In the genomic region with DNA sequence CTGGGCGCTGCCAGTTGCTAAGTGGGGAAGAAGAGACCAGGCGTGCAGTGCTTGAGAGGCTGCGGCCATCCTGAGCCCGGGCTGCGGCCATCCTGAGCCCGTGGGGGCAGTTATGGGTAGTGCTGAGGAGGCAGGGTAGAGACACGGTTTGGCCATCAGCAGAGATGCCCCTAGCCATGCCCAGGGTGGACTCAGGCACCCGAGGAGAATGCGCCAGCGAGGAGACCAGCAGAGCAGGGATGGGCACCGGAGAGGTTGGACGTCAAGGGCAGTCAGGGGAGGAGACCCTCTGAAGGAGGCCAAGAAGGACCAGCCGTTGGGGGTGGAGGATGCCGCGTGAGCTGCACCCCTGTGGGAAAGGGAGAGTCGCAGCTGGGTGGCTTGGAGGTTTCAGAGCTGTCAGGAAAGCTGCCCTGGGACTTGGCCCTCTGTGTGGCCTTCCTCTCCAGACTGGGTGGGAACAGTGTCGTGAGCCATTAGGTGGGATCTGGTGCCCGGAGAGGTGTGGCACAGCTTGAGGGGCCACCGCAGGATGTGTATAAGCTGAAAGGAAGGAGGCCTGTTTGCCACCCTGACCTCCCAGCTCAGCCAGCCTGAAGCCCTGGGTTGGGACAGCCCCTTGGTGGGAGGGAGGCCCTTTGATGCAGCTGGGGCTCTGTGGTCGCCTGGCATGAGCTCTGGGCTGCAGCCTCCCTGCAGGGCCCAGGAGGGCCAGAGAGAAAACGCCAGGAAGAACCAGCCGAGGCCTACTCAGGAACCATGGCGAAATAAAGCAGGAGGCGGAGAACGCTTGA, we compare ENCODE assay signal across 13 cellular contexts. TPM values are rescaled to one million over a fixed set of nuclear protein-coding genes. Genes with fewer than 3 reads are reported as not detected.
DNase-seq lines count a peak whose midpoint lies in the region; ATAC-seq and TF ChIP-seq lines count a peak whose summit lies in the region.
"Had no signal": no experiment of that assay in that cellular context is flagged by ENCODE, and none has a peak within 500 bp of the region (broad histone marks: within the 10 kb centered on the region; RNA-seq: fewer than 3 reads in every experiment).

No MANE protein-coding gene starts in this region.

- H3K27me3 ChIP-seq in BLaER1 (no peaks in the 10 kb centered on the region), SJCRH30 (no peaks in the 10 kb centered on the region), neural progenitor cell (no peaks in the 10 kb centered on the region), Peyer's patch (no peaks in the 10 kb centered on the region)

- H2AFZ ChIP-seq in neural progenitor cell (replicated peaks): no peak overlapping the region

- no peak overlapping the region for H3K4me3 ChIP-seq in BLaER1
- no peak overlapping the region for H3K4me3 ChIP-seq in SJCRH30
- H3K4me3 ChIP-seq in neural progenitor cell: no peak overlapping the region
- H3K4me3 ChIP-seq in Peyer's patch: no peak overlapping the region
- H3K4me3 ChIP-seq: A549 had no signal

- H3K9me3 ChIP-seq in BLaER1 (no peaks in the 10 kb centered on the region), SJCRH30 (replicated peaks) (no peaks in the 10 kb centered on the region), neural progenitor cell (ENCODE audit: low read depth) (no peaks in the 10 kb centered on the region), Peyer's patch (no peaks in the 10 kb centered on the region)
- H3K9me3 ChIP-seq: A549 had no signal

- no peaks in the 10 kb centered on the region for H3K36me3 Mint-ChIP-seq in glutamatergic neuron (ENCODE audit: unreplicated experiment)
- peaks cover 37% of the 10 kb centered on the region for H3K36me3 Mint-ChIP-seq in neural progenitor cell

- peaks cover 100% of the 10 kb centered on the region for H3K79me2 ChIP-seq in neural progenitor cell (ENCODE audit: low read depth)

- TF ChIP-seq CTCF in glutamatergic neuron (IDR thresholded peaks at IDR 0.05; ENCODE audit: partially characterized antibody, unreplicated experiment) (no peak), neural progenitor cell (IDR thresholded peaks at IDR 0.05) (no peak), Peyer's patch (IDR thresholded peaks at IDR 0.05) (no peak)

- peak overlapping the region; percentile 62 for H3K27ac Mint-ChIP-seq in glutamatergic neuron (ENCODE audit: unreplicated experiment)
- peak overlapping the region; percentile 85 for H3K27ac Mint-ChIP-seq in neural progenitor cell
- H3K27ac Mint-ChIP-seq: activated naive CD4-positive, alpha-beta T cell treated with anti-CD3 and anti-CD28 coated beads for 36 hours had no signal

- H3K4me1 ChIP-seq in BLaER1 (peaks cover 17% of the 10 kb centered on the region), SJCRH30 (peaks cover 62% of the 10 kb centered on the region), neural progenitor cell (peaks cover 38% of the 10 kb centered on the region), Peyer's patch (peaks cover 0 to 51% (median 0%) of the 10 kb centered on the region in 4 donors)

- DNase-seq in SJCRH30 (peak in 1 of 2 experiments; percentile 37), glutamatergic neuron (no peak), neural progenitor cell (ENCODE audit: low spot score) (no peak), HUDEP-2 (lab: John Stamatoyannopoulos, UW; ENCODE audit: unreplicated experiment in 76 of 76) (no peak), Peyer's patch (no peak), erythroblast (lab: John Stamatoyannopoulos, UW) (no peak)
- DNase-seq: activated naive CD4-positive, alpha-beta T cell treated with anti-CD3 and anti-CD28 coated beads for 36 hours; retina; stimulated activated CD4-positive, alpha-beta T cell treated with anti-CD3 and anti-CD28 coated beads, Interleukin-1b, Interleukin-23, amount 100 ng/mL, for 48 hours; stimulated activated CD8-positive, alpha-beta memory T cell treated with anti-CD3 and anti-CD28 coated beads, Interleukin-4, amount 100 ng/mL, for 48 hours had no signal

- H3K4me1 Mint-ChIP-seq in glutamatergic neuron (ENCODE audit: low read depth, unreplicated experiment) (peaks cover 60% of the 10 kb centered on the region), neural progenitor cell (peaks cover 66% of the 10 kb centered on the region)

- H3K4me2 ChIP-seq in BLaER1 (peak overlapping the region; percentile 57), neural progenitor cell (no peak overlapping the region)
- H3K4me2 ChIP-seq: A549 had no signal

- H3K4me3 Mint-ChIP-seq in glutamatergic neuron (ENCODE audit: unreplicated experiment) (peak overlapping the region; percentile 40), neural progenitor cell (peak overlapping the region; percentile 5)
- H3K4me3 Mint-ChIP-seq: activated naive CD4-positive, alpha-beta T cell treated with anti-CD3 and anti-CD28 coated beads for 36 hours had no signal

- TF ChIP-seq POLR2A in Peyer's patch (IDR thresholded peaks at IDR 0.05): no peak
- no peak for TF ChIP-seq POLR2A in erythroblast (IDR thresholded peaks at IDR 0.05; ENCODE audit: low read length)

- no peak for ATAC-seq in GM19351 (IDR thresholded peaks at IDR 0.05; ENCODE audit: unreplicated experiment)
- ATAC-seq: A549 had no signal

- peaks cover 45% of the 10 kb centered on the region for H3F3A ChIP-seq in neural progenitor cell (ENCODE audit: low read depth)

- peaks cover 6% of the 10 kb centered on the region for H3K9me3 Mint-ChIP-seq in glutamatergic neuron (ENCODE audit: unreplicated experiment)
- peaks cover 28% of the 10 kb centered on the region for H3K9me3 Mint-ChIP-seq in neural progenitor cell
- H3K9me3 Mint-ChIP-seq: activated naive CD4-positive, alpha-beta T cell treated with anti-CD3 and anti-CD28 coated beads for 36 hours had no signal

- H3K9ac ChIP-seq in BLaER1 (no peak overlapping the region; the same call in 1 of the 2 replicates), neural progenitor cell (no peak overlapping the region)

- H3K36me3 ChIP-seq in BLaER1 (no peaks in the 10 kb centered on the region), SJCRH30 (no peaks in the 10 kb centered on the region), neural progenitor cell (no peaks in the 10 kb centered on the region), Peyer's patch (no peaks in the 10 kb centered on the region)

- H4K20me1 ChIP-seq in BLaER1: no peaks in the 10 kb centered on the region
- H4K20me1 ChIP-seq in neural progenitor cell (ENCODE audit: low read depth): peaks cover 75% of the 10 kb centered on the region

- H3K27ac ChIP-seq in BLaER1 (peak overlapping the region; percentile 22; the same call in 1 of the 2 replicates), SJCRH30 (peak overlapping the region; percentile 16; the same call in 1 of the 2 replicates), neural progenitor cell (no peak overlapping the region), Peyer's patch (peak overlapping the region in 2 of 4 donors; percentile 40 to 69)

- H3K27me3 Mint-ChIP-seq in glutamatergic neuron (ENCODE audit: unreplicated experiment) (peaks cover 7% of the 10 kb centered on the region), neural progenitor cell (ENCODE audit: insufficient read depth, low read depth) (peaks cover 6% of the 10 kb centered on the region)

RNA-seq across cellular contexts. Expression of a gene that starts 56.0 kb away (rescaled TPM):
- total RNA-seq in SJCRH30 (2014; rRNA removed; shearing (Covaris generic)): 32.9 and 35.5 TPM in 2 replicates
- total RNA-seq in glutamatergic neuron (ENCODE audit: unreplicated experiment): 59.3 TPM
- total RNA-seq in neural progenitor cell (ENCODE audit: low replicate concordance): 50.4 and 53.4 TPM in 2 replicates
- total RNA-seq in Peyer's patch: 10 to 100 TPM; 16.5 to 32.8 (median 26.4) TPM
